Comparison of ENCODE assay signal across 14 cellular contexts in the genomic region with DNA sequence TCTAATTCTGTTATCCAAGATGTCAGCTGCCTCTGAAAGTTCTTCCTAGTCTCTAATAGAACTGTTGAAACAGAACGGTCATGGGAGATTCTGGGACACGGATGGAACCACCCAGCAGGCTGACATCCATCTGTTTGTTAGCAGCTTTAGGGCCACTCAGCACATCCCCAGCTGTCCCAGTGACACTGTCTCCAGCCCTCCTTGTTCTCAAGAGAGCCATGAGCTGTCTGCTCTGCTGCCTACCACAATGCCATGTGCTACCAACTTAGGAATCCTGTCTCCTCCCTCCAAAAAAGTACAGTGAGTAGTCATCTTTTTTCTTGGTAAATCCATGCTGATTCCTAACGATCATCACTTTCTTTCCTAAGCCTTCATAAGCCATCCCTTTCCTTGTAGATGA.
A peak's percentile ranks its signal among the peaks of the same experiment; 100 is the strongest.
DNase-seq lines count a peak whose midpoint lies in the region; ATAC-seq and TF ChIP-seq lines count a peak whose summit lies in the region.
"Had no signal": no experiment of that assay in that cellular context is flagged by ENCODE, and none has a peak within 500 bp of the region (broad histone marks: within the 10 kb centered on the region; RNA-seq: fewer than 3 reads in every experiment).

No MANE protein-coding gene starts in this region.

- TF ChIP-seq CTCF in stomach (IDR thresholded peaks at IDR 0.05), result no peak

- WGBS in stomach, 5 donors, result 62 to 83% (median 79%) methylated on average over 3 of the region's 3 CpGs

- CTCF ChIA-PET in activated CD8-positive, alpha-beta memory T cell treated with anti-CD3 and anti-CD28 coated beads, Interleukin-2, amount 10 ng/mL, durations not matched to agents 7 days and 5 days (lab: Charles Lee), result interaction anchor here (1.0 to 3.9 kb wide), 4 partner anchors 117 to 157 kb away, joined by 3 to 29 read pairs (median 8); no protein-coding TSS in a partner anchor

- H3K9me3 ChIP-seq in T-helper 17 cell (ENCODE audit: control insufficient read depth, low read length, poor library complexity, severe bottlenecking), result no peaks in the 10 kb centered on the region
- no peaks in the 10 kb centered on the region for H3K9me3 ChIP-seq in stomach
- H3K9me3 ChIP-seq: body of pancreas, right lobe of liver, SK-N-SH had no signal

- no peak for TF ChIP-seq POLR2A in stomach (IDR thresholded peaks at IDR 0.05)

- H3K4me3 Mint-ChIP-seq in activated CD8-positive, alpha-beta memory T cell treated with anti-CD3 and anti-CD28 coated beads, Interleukin-2, amount 10 ng/mL, durations not matched to agents 7 days and 5 days, result no peak overlapping the region
- peak overlapping the region; percentile 87 for H3K4me3 Mint-ChIP-seq in T-helper 17 cell
- no peak overlapping the region for H3K4me3 Mint-ChIP-seq in memory B cell

- H3K27ac ChIP-seq in stomach, result peak overlapping the region in 3 of 5 donors; percentile 75 to 77 (median 76)
- H3K27ac ChIP-seq: body of pancreas, right lobe of liver had no signal

- no peak overlapping the region for H3K27ac Mint-ChIP-seq in activated CD8-positive, alpha-beta memory T cell treated with anti-CD3 and anti-CD28 coated beads, Interleukin-2, amount 10 ng/mL, durations not matched to agents 7 days and 5 days
- H3K27ac Mint-ChIP-seq in T-helper 17 cell (peak overlapping the region; percentile 87), memory B cell (peak overlapping the region; percentile 1)

- no peaks in the 10 kb centered on the region for H3K36me3 ChIP-seq in stomach
- H3K36me3 ChIP-seq: right lobe of liver had no signal

- H3K27me3 ChIP-seq in stomach, result no peaks in the 10 kb centered on the region
- H3K27me3 ChIP-seq: body of pancreas, right lobe of liver had no signal

- no peak overlapping the region for H3K4me3 ChIP-seq in stomach
- H3K4me3 ChIP-seq: body of pancreas, right lobe of liver had no signal

- peaks cover 3% of the 10 kb centered on the region for H3K9me3 Mint-ChIP-seq in activated CD8-positive, alpha-beta memory T cell treated with anti-CD3 and anti-CD28 coated beads, Interleukin-2, amount 10 ng/mL, durations not matched to agents 7 days and 5 days (ENCODE audit: low read depth)
- H3K9me3 Mint-ChIP-seq in memory B cell, result no peaks in the 10 kb centered on the region

- ATAC-seq in activated CD8-positive, alpha-beta memory T cell treated with anti-CD3 and anti-CD28 coated beads, Interleukin-2, amount 10 ng/mL, durations not matched to agents 7 days and 5 days, result no peak
- ATAC-seq in T-helper 17 cell (no peak), memory B cell (ENCODE audit: low read depth) (no peak), GM18858 (IDR thresholded peaks at IDR 0.05; ENCODE audit: unreplicated experiment) (no peak)
- ATAC-seq: body of pancreas, HepG2, right lobe of liver had no signal

- no peak for TF ChIP-seq EP300 in stomach (IDR thresholded peaks at IDR 0.05)

- H3K27me3 Mint-ChIP-seq in activated CD8-positive, alpha-beta memory T cell treated with anti-CD3 and anti-CD28 coated beads, Interleukin-2, amount 10 ng/mL, durations not matched to agents 7 days and 5 days, result no peaks in the 10 kb centered on the region
- H3K27me3 Mint-ChIP-seq in T-helper 17 cell (no peaks in the 10 kb centered on the region), memory B cell (no peaks in the 10 kb centered on the region)

- H3K36me3 Mint-ChIP-seq in activated CD8-positive, alpha-beta memory T cell treated with anti-CD3 and anti-CD28 coated beads, Interleukin-2, amount 10 ng/mL, durations not matched to agents 7 days and 5 days, result peaks cover 4% of the 10 kb centered on the region
- H3K36me3 Mint-ChIP-seq in T-helper 17 cell (ENCODE audit: low read depth) (peaks cover 2% of the 10 kb centered on the region), memory B cell (peaks cover 4% of the 10 kb centered on the region)

- peaks cover 28 to 76% (median 44%) of the 10 kb centered on the region in 4 donors for H3K4me1 ChIP-seq in stomach

- peaks cover 30% of the 10 kb centered on the region for H3K4me1 Mint-ChIP-seq in activated CD8-positive, alpha-beta memory T cell treated with anti-CD3 and anti-CD28 coated beads, Interleukin-2, amount 10 ng/mL, durations not matched to agents 7 days and 5 days
- H3K4me1 Mint-ChIP-seq in T-helper 17 cell, result peaks cover 45% of the 10 kb centered on the region
- H3K4me1 Mint-ChIP-seq in memory B cell, result peaks cover 31% of the 10 kb centered on the region

- DNase-seq in activated CD8-positive, alpha-beta memory T cell treated with anti-CD3 and anti-CD28 coated beads, Interleukin-2, amount 10 ng/mL, durations not matched to agents 7 days and 5 days, result peak; percentile 35
- no peak for DNase-seq in activated CD8-positive, alpha-beta memory T cell treated with anti-CD3 and anti-CD28 coated beads, Interleukin-2, amount 50 U/mL, for 4 hours
- DNase-seq in T-helper 17 cell (no peak), memory B cell (ENCODE audit: low spot score in 2 of 2) (no peak), stomach (no peak), amniotic stem cell (lab: John Stamatoyannopoulos, UW) (no peak), NOMO-1 treated with DMSO at 0.1 percent for 48 hours (lab: John Stamatoyannopoulos, UW; ENCODE audit: unreplicated experiment) (no peak)
- DNase-seq: NCI-H1048, NCI-H226, SK-N-SH had no signal

- intact Hi-C loops in stomach (cut with DNase I; ENCODE audit: low total_unique reads), result no loop called here
